ENCODE assay signal across 8 cellular contexts in the genomic region with DNA sequence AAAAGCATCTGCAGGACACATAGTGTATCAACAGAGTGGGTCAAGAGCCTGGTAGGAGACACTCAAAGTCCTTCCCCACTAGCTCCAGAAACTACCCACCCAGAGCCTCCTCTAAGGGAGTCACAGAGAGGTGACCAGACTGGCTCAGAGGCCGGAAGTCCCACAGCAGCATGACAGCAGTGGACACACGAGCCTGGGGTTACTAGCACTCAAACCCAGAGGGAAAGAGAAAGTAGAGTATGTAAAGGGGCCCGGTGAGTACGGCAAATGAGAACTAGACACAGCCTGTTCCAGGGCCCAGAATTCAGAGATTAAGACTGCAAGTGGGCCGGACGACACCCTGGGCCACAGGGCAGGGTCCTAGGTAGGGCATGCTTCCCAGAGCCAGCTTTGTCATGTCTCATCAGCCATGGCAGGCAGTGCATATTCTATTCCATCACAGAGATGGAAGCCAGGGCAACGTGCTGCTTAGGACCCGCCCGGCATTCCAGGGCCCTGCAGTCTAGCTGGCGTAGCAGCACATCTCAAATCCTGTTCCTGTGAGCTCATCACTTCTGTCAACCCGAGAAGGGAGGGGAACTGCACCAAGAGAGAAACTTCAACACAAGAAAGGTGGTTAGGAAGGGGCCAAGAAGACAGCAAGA. TPM values are rescaled to one million over a fixed set of nuclear protein-coding genes. Genes with fewer than 3 reads are reported as not detected.
DNase-seq lines count a peak whose midpoint lies in the region; ATAC-seq, FAIRE-seq and TF ChIP-seq lines count a peak whose summit lies in the region.

No MANE protein-coding gene starts in this region.

- peak overlapping the region; percentile 99 for H3K4me2 ChIP-seq in smooth muscle cell

- no peak overlapping the region for H2AFZ ChIP-seq in smooth muscle cell (ENCODE audit: low read depth)

- H4K20me1 ChIP-seq in smooth muscle cell (ENCODE audit: low read depth): peaks cover 32% of the 10 kb centered on the region

- no peaks in the 10 kb centered on the region for H3K9me3 ChIP-seq in heart right ventricle
- H3K9me3 ChIP-seq in smooth muscle cell (replicated peaks; ENCODE audit: low read depth): no peaks in the 10 kb centered on the region
- H3K9me3 ChIP-seq in pancreas: no peaks in the 10 kb centered on the region

- no peak for FAIRE-seq in pancreas (lab: Jason Lieb, UNC)

- 17 to 20% methylated on average over 11 of the region's 11 CpGs for whole genome bisulfite sequencing in heart right ventricle, 2 donors
- 63% methylated on average over 11 of the region's 11 CpGs for WGBS in smooth muscle cell (ENCODE audit: low lambda C conversion rate)
- 77 to 78% methylated on average over 11 of the region's 11 CpGs for WGBS in pancreas, 2 donors

- DNase-seq in GM04504 (ENCODE audit: low read depth): peak; percentile 65
- peak; percentile 57 for DNase-seq in amniotic stem cell (lab: John Stamatoyannopoulos, UW)
- DNase-seq in heart right ventricle: no peak
- DNase-seq in smooth muscle cell (lab: John Stamatoyannopoulos, UW; ENCODE audit: unreplicated experiment): no peak
- DNase-seq in pancreas: no peak

- peaks cover 5% of the 10 kb centered on the region for H3F3A ChIP-seq in smooth muscle cell (ENCODE audit: low read depth)

- ATAC-seq in heart right ventricle: peak in 5 of 8 donors; percentile 1 to 27 (median 4)
- ATAC-seq in HG02885 (IDR thresholded peaks at IDR 0.05; ENCODE audit: poor library complexity, unreplicated experiment): no peak
- no peak for ATAC-seq in pancreas
- no peak for ATAC-seq in HG03095 (IDR thresholded peaks at IDR 0.05; ENCODE audit: unreplicated experiment)
- no peak for ATAC-seq in HG02763 (IDR thresholded peaks at IDR 0.05; ENCODE audit: unreplicated experiment)

- H3K79me2 ChIP-seq in smooth muscle cell (ENCODE audit: low read depth): peaks cover 27% of the 10 kb centered on the region

- H3K27ac ChIP-seq in heart right ventricle (peak overlapping the region; percentile 78 to 98 (median 92)), smooth muscle cell (ENCODE audit: low read depth) (peak overlapping the region; percentile 81), pancreas (no peak overlapping the region)

- intact Hi-C loops in heart right ventricle (cut with DNase I) (loop anchor here in 4 of 10 donors (2.0 kb wide), 2 partner anchors 13 to 17 kb away; a partner anchor contains a TSS), pancreas (cut with DNase I) (no loop called here)

- H3K9ac ChIP-seq in smooth muscle cell (ENCODE audit: low read depth): peak overlapping the region; percentile 55

- H3K4me3 ChIP-seq in heart right ventricle (peak overlapping the region in 9 of 10 donors; percentile 5 to 97 (median 28)), smooth muscle cell (no peak overlapping the region), pancreas (no peak overlapping the region)

- H3K36me3 ChIP-seq in heart right ventricle (peaks cover 0 to 49% (median 8%) of the 10 kb centered on the region in 9 donors), smooth muscle cell (ENCODE audit: low read depth) (no peaks in the 10 kb centered on the region), pancreas (peaks cover 0 to 4% (median 0%) of the 10 kb centered on the region in 3 donors)

- TF ChIP-seq CTCF in heart right ventricle (IDR thresholded peaks at IDR 0.05) (no peak), smooth muscle cell (IDR thresholded peaks at IDR 0.05; ENCODE audit: borderline replicate concordance, insufficient read depth, poor library complexity, severe bottlenecking) (no peak), pancreas (IDR thresholded peaks at IDR 0.05) (no peak)

- no peaks in the 10 kb centered on the region for H3K27me3 ChIP-seq in heart right ventricle
- H3K27me3 ChIP-seq in smooth muscle cell (ENCODE audit: low read depth): no peaks in the 10 kb centered on the region
- no peaks in the 10 kb centered on the region for H3K27me3 ChIP-seq in pancreas

- H3K4me1 ChIP-seq in heart right ventricle (peaks cover 40 to 91% (median 83%) of the 10 kb centered on the region in 9 donors), smooth muscle cell (ENCODE audit: low read depth) (peaks cover 19% of the 10 kb centered on the region), pancreas (peaks cover 0 to 17% (median 0%) of the 10 kb centered on the region in 3 donors)

RNA-seq across cellular contexts. Expression of a gene that starts 4.2 kb away (rescaled TPM):
- total RNA-seq in heart right ventricle: 10 to 100 TPM; 10.5 to 21.6 (median 17.3) TPM
- polyA plus RNA-seq in heart right ventricle: 10 to 100 TPM; 14.3 to 30.5 TPM
- total RNA-seq in smooth muscle cell: 4.2 and 5.2 TPM in 2 replicates
- 13.3 and 19.1 TPM in 2 replicates for polyA plus RNA-seq in smooth muscle cell
- 10 to 100 TPM in 1 of 6 donors, 1 to 10 TPM in 5; 4.0 to 10.2 (median 4.9) TPM for total RNA-seq in pancreas
- polyA plus RNA-seq in pancreas: 10 to 100 TPM; 22.1 to 36.5 TPM

RNA-seq across cellular contexts. Expression of a gene that starts 16.5 kb away (rescaled TPM):
- total RNA-seq in heart right ventricle (10 to 100 TPM; 11.1 to 29.2 (median 15.3) TPM), smooth muscle cell (29.7 and 41.9 TPM in 2 replicates), pancreas (10 to 100 TPM in 4 of 6 donors, 1 to 10 TPM in 2; 9.1 to 17.7 (median 15.1) TPM)
- polyA plus RNA-seq in heart right ventricle (10 to 100 TPM; 18.5 to 31.1 TPM), smooth muscle cell (23.6 and 30.4 TPM in 2 replicates), pancreas (10 to 100 TPM; 32.2 to 41.3 TPM)

RNA-seq across cellular contexts. Expression of a gene that starts 17.3 kb away (rescaled TPM):
- 1,000 to 10,000 TPM; 4,081 to 7,888 (median 4,666) TPM for total RNA-seq in heart right ventricle
- polyA plus RNA-seq in heart right ventricle: 1,000 to 10,000 TPM; 5,840 to 6,426 TPM
- 5,015 and 5,158 TPM in 2 replicates for total RNA-seq in smooth muscle cell
- 9,934 and 11,119 TPM in 2 replicates for polyA plus RNA-seq in smooth muscle cell
- 100 to 1,000 TPM; 149 to 657 (median 339) TPM for total RNA-seq in pancreas
- polyA plus RNA-seq in pancreas: 100 to 1,000 TPM; 425 to 627 TPM

RNA-seq across cellular contexts. Expression of a gene that starts 55.6 kb away (rescaled TPM):
- 100 to 1,000 TPM; 125 to 201 (median 153) TPM for total RNA-seq in heart right ventricle
- polyA plus RNA-seq in heart right ventricle: 100 to 1,000 TPM; 129 to 265 TPM
- total RNA-seq in smooth muscle cell: 172 and 176 TPM in 2 replicates
- polyA plus RNA-seq in smooth muscle cell: 87.5 and 122 TPM in 2 replicates
- 100 to 1,000 TPM in 3 of 6 donors, 10 to 100 TPM in 3; 96.5 to 123 (median 105) TPM for total RNA-seq in pancreas
- 100 to 1,000 TPM; 125 to 134 TPM for polyA plus RNA-seq in pancreas

RNA-seq across cellular contexts. Expression of a gene that starts 57.7 kb away (rescaled TPM):
- total RNA-seq in heart right ventricle (10 to 100 TPM in 8 of 10 donors, 1 to 10 TPM in 2; 8.4 to 18.8 (median 13.1) TPM), smooth muscle cell (22.7 and 78.9 TPM in 2 replicates), pancreas (10 to 100 TPM in 3 of 6 donors, 1 to 10 TPM in 3; 7.6 to 16.2 (median 10.0) TPM)
- polyA plus RNA-seq in heart right ventricle (1 to 10 TPM; 5.4 to 5.8 TPM), smooth muscle cell (17.6 and 21.5 TPM in 2 replicates), pancreas (1 to 10 TPM; 5.6 to 6.5 TPM)

Comparison
In these comparisons a context has a peak if more than half of its experiments do, and no peak if none do; other contexts are left out.
1. DNase-seq: peak in GM04504 (single experiment) and amniotic stem cell (single experiment); none in heart right ventricle (0 of 2), smooth muscle cell (single experiment) and pancreas (0 of 6).
2. ATAC-seq: peak in heart right ventricle (5 of 8); none in HG02885 (single experiment), pancreas (0 of 4), HG03095 (single experiment) and HG02763 (single experiment).
3. H3K27ac ChIP-seq: peak in heart right ventricle (10 of 10) and smooth muscle cell (single experiment); none in pancreas (0 of 4).
4. H3K4me3 ChIP-seq: peak in heart right ventricle (9 of 10); none in smooth muscle cell (single experiment) and pancreas (0 of 4).